Comparison of ENCODE assay signal across 8 cellular contexts in the genomic region with DNA sequence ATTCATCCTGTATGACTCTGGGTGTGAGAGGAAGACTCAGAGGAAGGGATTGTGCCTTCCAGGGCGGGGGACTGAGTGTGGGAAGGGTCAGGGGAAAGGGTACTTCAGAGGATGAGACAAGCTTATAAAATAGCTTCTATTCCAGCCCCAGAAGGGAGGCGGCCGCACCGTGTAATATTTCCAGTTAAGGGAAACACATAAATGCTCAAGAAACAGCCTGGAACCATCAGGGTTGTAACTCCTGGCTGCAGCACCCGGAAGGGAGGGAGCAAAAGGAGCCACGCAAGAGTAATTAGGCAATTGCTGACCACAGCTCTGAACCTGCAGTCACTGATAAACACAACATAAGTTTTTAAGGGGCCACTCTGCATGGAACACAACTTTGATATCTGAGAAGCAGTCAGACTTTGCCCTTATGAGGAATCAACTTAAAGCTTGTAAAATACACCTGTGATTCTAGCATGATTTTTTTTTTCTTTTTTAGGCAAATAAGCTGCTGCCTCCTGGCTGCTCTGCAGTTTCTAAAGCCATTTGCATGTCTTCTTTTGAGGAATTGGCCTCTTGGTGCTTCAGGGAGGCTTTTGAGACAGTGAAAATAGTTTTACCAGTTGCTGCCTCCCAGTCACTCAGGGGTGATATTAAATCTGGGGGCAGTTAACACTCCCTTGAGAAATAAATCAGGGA.
DNase-seq lines count a peak whose midpoint lies in the region; ATAC-seq and TF ChIP-seq lines count a peak whose summit lies in the region.

No MANE protein-coding gene starts in this region.

- H2AK5ac ChIP-seq in H9 (ENCODE audit: insufficient read length, low read length), result no peak overlapping the region

- no peak overlapping the region for H3K9ac ChIP-seq in H9 (ENCODE audit: extremely low read depth, insufficient read length, low read length)

- H3K27ac ChIP-seq in H9 (ENCODE audit: insufficient read length, low read depth, low read length) (no peak overlapping the region), tibial artery (no peak overlapping the region)

- H3K4ac ChIP-seq in H9 (ENCODE audit: low read depth, low read length), result no peak overlapping the region

- H3K4me1 ChIP-seq in H9 (ENCODE audit: insufficient read depth, low read length) (no peaks in the 10 kb centered on the region), tibial artery (peaks cover 0 to 8% (median 0%) of the 10 kb centered on the region in 4 donors), BE2C (no peaks in the 10 kb centered on the region; the same call in 1 of the 2 replicates)

- H2BK120ac ChIP-seq in H9 (ENCODE audit: low read depth, low read length, poor library complexity, severe bottlenecking), result peak overlapping the region; percentile 44

- H4K5ac ChIP-seq in H9 (ENCODE audit: insufficient read length, low read depth, low read length), result no peak overlapping the region

- H3K56ac ChIP-seq in H9 (ENCODE audit: insufficient read length, low read depth, low read length), result no peak overlapping the region

- H3K9me3 ChIP-seq in H9 (ENCODE audit: control insufficient read depth, low read depth, low read length) (no peaks in the 10 kb centered on the region), tibial artery (no peaks in the 10 kb centered on the region), BE2C (no peaks in the 10 kb centered on the region)

- H4K8ac ChIP-seq in H9 (replicated peaks; ENCODE audit: insufficient read length, low read depth, low read length), result no peak overlapping the region

- no CpG with 5 or more reads among the region's 6 CpGs for WGBS in H9 (ENCODE audit: extremely low coverage, insufficient read length, low lambda C conversion rate)

- no peaks in the 10 kb centered on the region for H3K36me3 Mint-ChIP-seq in H9 (ENCODE audit: insufficient read depth in 1 of 3, low read depth in 3 of 3)

- no peak overlapping the region for H3K23ac ChIP-seq in H9 (ENCODE audit: insufficient read length, low read depth, low read length)

- H2BK20ac ChIP-seq in H9 (ENCODE audit: low read depth, low read length, poor library complexity, severe bottlenecking), result no peak overlapping the region

- TF ChIP-seq CTCF in H9 (conservative IDR thresholded peaks at IDR 0.05), result no peak
- no peak for TF ChIP-seq CTCF in tibial artery (IDR thresholded peaks at IDR 0.05)
- TF ChIP-seq CTCF in BE2C (IDR thresholded peaks at IDR 0.05; ENCODE audit: low read depth, low read length), result no peak

- intact Hi-C loops in left ventricle myocardium superior (cut with micrococcal nuclease) (no loop called here), tibial artery (cut with DNase I; ENCODE audit: low total_unique reads) (no loop called here)

- H4K20me1 ChIP-seq in H9 (ENCODE audit: control insufficient read depth, insufficient read depth, insufficient read length), result no peaks in the 10 kb centered on the region

- no peaks in the 10 kb centered on the region for H3K27me3 Mint-ChIP-seq in H9 (ENCODE audit: low read depth)

- H3K79me1 ChIP-seq in H9 (ENCODE audit: insufficient read depth, low read depth, low read length, poor library complexity, severe bottlenecking), result no peaks in the 10 kb centered on the region

- no peak overlapping the region for H3K4me2 ChIP-seq in H9 (ENCODE audit: insufficient read depth, insufficient read length, low read length)

- H3K4me3 Mint-ChIP-seq in H9, result peak overlapping the region in 1 of 2 experiments; percentile 49; a peak in 1 of 5 replicates

- no peaks in the 10 kb centered on the region for H3K27me3 ChIP-seq in H9 (ENCODE audit: insufficient read depth, low read length)
- no peaks in the 10 kb centered on the region for H3K27me3 ChIP-seq in tibial artery
- H3K27me3 ChIP-seq in BE2C, result no peaks in the 10 kb centered on the region

- H4K91ac ChIP-seq in H9 (ENCODE audit: insufficient read length, low read depth, low read length), result no peak overlapping the region

- H3K23me2 ChIP-seq in H9 (ENCODE audit: insufficient read length, low read depth, low read length, poor library complexity, severe bottlenecking), result no peaks in the 10 kb centered on the region

- peak overlapping the region; percentile 65 for H2AFZ ChIP-seq in H9 (ENCODE audit: low read length)

- H3K14ac ChIP-seq in H9 (ENCODE audit: insufficient read depth, low read length), result peak overlapping the region; percentile 69; the same call in 1 of the 2 replicates

- no peak for DNase-seq in H9
- DNase-seq in RPMI7951 (ENCODE audit: low read depth), result peak; percentile 56
- peak; percentile 76 for DNase-seq in left ventricle myocardium superior
- DNase-seq in tibial artery, result peak; percentile 69 to 80
- no peak for DNase-seq in 8988T
- DNase-seq in hippocampal formation (lab: John Stamatoyannopoulos, UW), result no peak
- DNase-seq in BE2C, result no peak
- DNase-seq in T-helper 2 cell, result no peak

- no peaks in the 10 kb centered on the region for H3K79me2 ChIP-seq in H9 (ENCODE audit: insufficient read depth, low read length)

- H2BK5ac ChIP-seq in H9 (ENCODE audit: insufficient read length, low read length), result no peak overlapping the region

- H3K36me3 ChIP-seq in tibial artery, result no peaks in the 10 kb centered on the region
- H3K36me3 ChIP-seq in BE2C, result no peaks in the 10 kb centered on the region

- H3K27ac Mint-ChIP-seq in H9, result peak overlapping the region; percentile 40 to 86 (median 78); a peak in 4 of 7 replicates

- peak; percentile 97 for ATAC-seq in left ventricle myocardium superior

- H3K4me1 Mint-ChIP-seq in H9, result peaks cover 29 to 35% of the 10 kb centered on the region in 2 experiments

- H2BK12ac ChIP-seq in H9 (ENCODE audit: insufficient read length, low read depth, low read length), result no peak overlapping the region

- no peak overlapping the region for H3K4me3 ChIP-seq in tibial artery
- H3K4me3 ChIP-seq in BE2C (ENCODE audit: low read depth, low read length), result no peak overlapping the region

- no peak overlapping the region for H3T11ph ChIP-seq in H9 (ENCODE audit: low read length)

- H3K18ac ChIP-seq in H9 (ENCODE audit: insufficient read length, low read depth, low read length), result no peak overlapping the region

- H3K9me3 Mint-ChIP-seq in H9, result no peaks in the 10 kb centered on the region

- no peak overlapping the region for H2BK15ac ChIP-seq in H9 (ENCODE audit: low read depth, low read length)

Comparison
In these comparisons a context has a peak if more than half of its experiments do, and no peak if none do; other contexts are left out.
1. DNase-seq: peak in RPMI7951 (single experiment), left ventricle myocardium superior (single experiment) and tibial artery (2 of 2); none in H9 (single experiment), 8988T (single experiment), hippocampal formation (0 of 2), BE2C (single experiment) and T-helper 2 cell (0 of 5).